Comparison of ENCODE assay signal across 1 cellular context in genomic region chr7:97006146-97006950, GRCh38.
A peak's percentile ranks its signal among the peaks of the same experiment; 100 is the strongest.
TF ChIP-seq lines count a peak whose summit lies in the region.

No MANE protein-coding gene starts in this region.

TF ChIP-seq in HepG2, 621 proteins besides CTCF, POLR2A, EP300 and RAD21 (continued from another document and continues in another):
- TF ChIP-seq PATZ1 (CRISPR knock-in tag; IDR thresholded peaks at IDR 0.05) (peak; percentile 63), ZNF704 (CRISPR knock-in tag; IDR thresholded peaks at IDR 0.05; ENCODE audit: borderline replicate concordance) (0 out of 2 replicates have a peak, but pooled peaks have one; percentile 31), HMGXB4 (CRISPR knock-in tag; IDR thresholded peaks at IDR 0.05; ENCODE audit: borderline replicate concordance in 1 of 2, low read depth in 1 of 2) (peak; percentile 62 to 65), ARID5B (CRISPR knock-in tag; IDR thresholded peaks at IDR 0.05) (peak; percentile 27; the same call in 1 of the 2 replicates), ARNT (IDR thresholded peaks at IDR 0.05) (no peak), ZNF160 (CRISPR knock-in tag; IDR thresholded peaks at IDR 0.05) (peak; percentile 14; the same call in 1 of the 2 replicates), KDM2A (CRISPR knock-in tag; IDR thresholded peaks at IDR 0.05; ENCODE audit: borderline replicate concordance, low read depth) (peak; percentile 71), ZNF225 (CRISPR knock-in tag; IDR thresholded peaks at IDR 0.05) (0 out of 2 replicates have a peak, but pooled peaks have one; percentile 4), TBX2 (CRISPR knock-in tag; IDR thresholded peaks at IDR 0.05; ENCODE audit: borderline replicate concordance) (peak; percentile 21; the same call in 1 of the 2 replicates), KAT8 (CRISPR knock-in tag; IDR thresholded peaks at IDR 0.05) (peak; percentile 31; the same call in 1 of the 2 replicates), ZBTB34 (CRISPR knock-in tag; IDR thresholded peaks at IDR 0.05) (peak; percentile 39; the same call in 1 of the 2 replicates), PAWR (CRISPR knock-in tag; IDR thresholded peaks at IDR 0.05; ENCODE audit: borderline replicate concordance) (no peak), SOX6 (IDR thresholded peaks at IDR 0.05) (no peak), SOX6 (CRISPR knock-in tag; IDR thresholded peaks at IDR 0.05) (no peak; the same call in 1 of the 2 replicates), BRD4 (CRISPR knock-in tag; IDR thresholded peaks at IDR 0.05) (no peak), ZFY (CRISPR knock-in tag; IDR thresholded peaks at IDR 0.05) (peak; percentile 75), TAF1 (CRISPR knock-in tag; IDR thresholded peaks at IDR 0.05) (peak; percentile 73), RNF2 (conservative IDR thresholded peaks at IDR 0.05; ENCODE audit: low read depth) (peak; percentile 96), BRF2 (CRISPR knock-in tag; IDR thresholded peaks at IDR 0.05) (peak; percentile 26; the same call in 1 of the 2 replicates), ZNF749 (CRISPR knock-in tag; IDR thresholded peaks at IDR 0.05; ENCODE audit: borderline replicate concordance) (0 out of 2 replicates have a peak, but pooled peaks have one; percentile 46), NFRKB (IDR thresholded peaks at IDR 0.05) (no peak), ZNF777 (CRISPR knock-in tag; IDR thresholded peaks at IDR 0.05) (peak; percentile 81), TFE3 (CRISPR knock-in tag; IDR thresholded peaks at IDR 0.05) (0 out of 2 replicates have a peak, but pooled peaks have one; percentile 10), SKI (IDR thresholded peaks at IDR 0.05; ENCODE audit: partially characterized antibody) (peak; percentile 36), HNRNPLL (IDR thresholded peaks at IDR 0.05; ENCODE audit: low read depth, low read length, poor library complexity, severe bottlenecking) (peak; percentile 84), ZNF383 (CRISPR knock-in tag; IDR thresholded peaks at IDR 0.05; ENCODE audit: borderline replicate concordance) (no peak), ZFP90 (CRISPR knock-in tag; IDR thresholded peaks at IDR 0.05; ENCODE audit: borderline replicate concordance) (peak; percentile 38; the same call in 1 of the 2 replicates), ZNF292 (CRISPR knock-in tag; IDR thresholded peaks at IDR 0.05; ENCODE audit: borderline replicate concordance, low read depth) (peak; percentile 57; the same call in 1 of the 2 replicates), RFXAP (CRISPR knock-in tag; IDR thresholded peaks at IDR 0.05; ENCODE audit: borderline replicate concordance) (0 out of 2 replicates have a peak, but pooled peaks have one; percentile 22), TOE1 (CRISPR knock-in tag; IDR thresholded peaks at IDR 0.05) (0 out of 2 replicates have a peak, but pooled peaks have one; percentile 56), SPEN (CRISPR knock-in tag; IDR thresholded peaks at IDR 0.05; ENCODE audit: low read depth) (peak; percentile 22; the same call in 1 of the 2 replicates), NR2F6 (IDR thresholded peaks at IDR 0.05) (no peak), NR2F6 (CRISPR knock-in tag; IDR thresholded peaks at IDR 0.05) (peak; percentile 11; the same call in 1 of the 2 replicates), BORCS8-MEF2B (CRISPR knock-in tag; IDR thresholded peaks at IDR 0.05) (0 out of 2 replicates have a peak, but pooled peaks have one; percentile 56), ZNF331 (CRISPR knock-in tag; IDR thresholded peaks at IDR 0.05) (peak; percentile 51; the same call in 1 of the 2 replicates), ZNF788 (CRISPR knock-in tag; IDR thresholded peaks at IDR 0.05; ENCODE audit: borderline replicate concordance) (peak; percentile 25; the same call in 1 of the 2 replicates), POGK (CRISPR knock-in tag; conservative IDR thresholded peaks at IDR 0.05) (peak; percentile 31; the same call in 1 of the 2 replicates), ZNF275 (CRISPR knock-in tag; IDR thresholded peaks at IDR 0.05; ENCODE audit: borderline replicate concordance) (no peak), ZNF740 (CRISPR knock-in tag; IDR thresholded peaks at IDR 0.05) (no peak), MATR3 (CRISPR knock-in tag; IDR thresholded peaks at IDR 0.05) (no peak), ZNF792 (CRISPR knock-in tag; IDR thresholded peaks at IDR 0.05) (peak; percentile 58; the same call in 1 of the 2 replicates), ASH2L (IDR thresholded peaks at IDR 0.05; ENCODE audit: insufficient read length, low read depth, low read length) (no peak)
